ENCODE assay signal across 9 cellular contexts in the genomic region with DNA sequence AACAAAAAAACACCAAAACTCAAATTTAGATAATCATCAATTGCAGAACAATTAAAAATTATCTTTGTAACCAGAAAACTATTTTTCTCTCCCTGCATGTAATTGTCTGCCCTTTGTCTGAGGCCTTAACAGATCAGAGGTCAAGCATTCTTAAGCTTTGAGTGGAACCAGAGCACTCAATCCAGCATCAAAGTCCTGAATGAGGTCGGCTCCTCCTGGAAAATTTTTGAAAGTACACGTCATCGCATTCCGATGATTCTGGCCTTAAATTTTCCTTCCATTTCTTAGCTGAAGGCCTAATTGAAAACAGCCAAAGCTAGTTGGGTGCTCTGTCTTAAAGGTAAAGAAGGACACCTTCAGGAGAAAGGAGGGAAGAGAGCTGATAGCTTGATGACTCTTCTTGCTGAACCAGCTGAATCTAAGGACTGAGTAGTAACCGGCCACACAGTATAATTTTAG.
DNase-seq lines count a peak whose midpoint lies in the region; ATAC-seq and TF ChIP-seq lines count a peak whose summit lies in the region.
"Had no signal": no experiment of that assay in that cellular context is flagged by ENCODE, and none has a peak within 500 bp of the region (broad histone marks: within the 10 kb centered on the region; RNA-seq: fewer than 3 reads in every experiment).

No MANE protein-coding gene starts in this region.

- TF ChIP-seq CTCF in AG09319 (IDR thresholded peaks at IDR 0.05; ENCODE audit: low read depth, low read length), result peak; percentile 56

- H3K4me1 ChIP-seq in ectodermal cell (ENCODE audit: control insufficient read depth, insufficient read depth, low read length) (peaks cover 50% of the 10 kb centered on the region), mesodermal cell (ENCODE audit: control insufficient read depth, insufficient read depth, low read length, poor library complexity, severe bottlenecking) (peaks cover 45% of the 10 kb centered on the region)

- H3K4me3 ChIP-seq in MG63 (no peak overlapping the region), ectodermal cell (ENCODE audit: insufficient read depth, low read depth, low read length) (no peak overlapping the region), mesodermal cell (ENCODE audit: extremely low read depth, insufficient read depth, low read length, poor library complexity, severe bottlenecking) (no peak overlapping the region)
- H3K4me3 ChIP-seq: SK-N-MC had no signal

- H3K36me3 ChIP-seq in MG63 (no peaks in the 10 kb centered on the region), ectodermal cell (ENCODE audit: control insufficient read depth, insufficient read depth, low read length) (no peaks in the 10 kb centered on the region), mesodermal cell (ENCODE audit: control insufficient read depth, insufficient read depth, low read length) (no peaks in the 10 kb centered on the region)

- peaks cover 4% of the 10 kb centered on the region; the same call in 1 of the 2 replicates for H3K9me3 ChIP-seq in MG63
- no peaks in the 10 kb centered on the region for H3K9me3 ChIP-seq in ectodermal cell (ENCODE audit: control insufficient read depth, low read length)
- H3K9me3 ChIP-seq in mesodermal cell (ENCODE audit: control insufficient read depth, low read length), result no peaks in the 10 kb centered on the region

- H3K27me3 ChIP-seq in MG63 (no peaks in the 10 kb centered on the region), ectodermal cell (ENCODE audit: control insufficient read depth, insufficient read depth, low read length, poor library complexity, severe bottlenecking) (peaks cover 7% of the 10 kb centered on the region)

- ATAC-seq in HG03342 (IDR thresholded peaks at IDR 0.05; ENCODE audit: unreplicated experiment) (no peak), GM19397 (IDR thresholded peaks at IDR 0.05; ENCODE audit: unreplicated experiment) (no peak)

- WGBS in ectodermal cell, 2 experiments, result 17 to 25% methylated on average over 5 of the region's 5 CpGs
- 0 to 14% methylated on average over 1 to 4 of the region's 5 CpGs for WGBS in mesodermal cell (ENCODE audit: insufficient coverage in 2 of 2), 2 experiments

- DNase-seq in AG09319 (ENCODE audit: extremely low read depth, low read depth), result peak; percentile 80
- peak; percentile 76 for DNase-seq in MG63
- DNase-seq in KG1 (lab: John Stamatoyannopoulos, UW), result no peak
- DNase-seq in stimulated activated CD4-positive, alpha-beta T cell treated with anti-CD3 and anti-CD28 coated beads, Interleukin-2, amount 100 ng/mL, for 48 hours, result no peak

- H3K27ac ChIP-seq in ectodermal cell (ENCODE audit: insufficient read depth, low read depth, low read length, poor library complexity, severe bottlenecking) (peak overlapping the region; percentile 90), mesodermal cell (ENCODE audit: low read depth, low read length, severe bottlenecking) (peak overlapping the region; percentile 98)
- H3K27ac ChIP-seq: SK-N-MC had no signal

Comparison
In these comparisons a context has a peak if more than half of its experiments do, and no peak if none do; other contexts are left out.
1. DNase-seq: peak in AG09319 (single experiment) and MG63 (single experiment); none in KG1 (single experiment) and stimulated activated CD4-positive, alpha-beta T cell treated with anti-CD3 and anti-CD28 coated beads, Interleukin-2, amount 100 ng/mL, for 48 hours (0 of 2).